Comparison of ENCODE assay signal across 8 cellular contexts in the genomic region with DNA sequence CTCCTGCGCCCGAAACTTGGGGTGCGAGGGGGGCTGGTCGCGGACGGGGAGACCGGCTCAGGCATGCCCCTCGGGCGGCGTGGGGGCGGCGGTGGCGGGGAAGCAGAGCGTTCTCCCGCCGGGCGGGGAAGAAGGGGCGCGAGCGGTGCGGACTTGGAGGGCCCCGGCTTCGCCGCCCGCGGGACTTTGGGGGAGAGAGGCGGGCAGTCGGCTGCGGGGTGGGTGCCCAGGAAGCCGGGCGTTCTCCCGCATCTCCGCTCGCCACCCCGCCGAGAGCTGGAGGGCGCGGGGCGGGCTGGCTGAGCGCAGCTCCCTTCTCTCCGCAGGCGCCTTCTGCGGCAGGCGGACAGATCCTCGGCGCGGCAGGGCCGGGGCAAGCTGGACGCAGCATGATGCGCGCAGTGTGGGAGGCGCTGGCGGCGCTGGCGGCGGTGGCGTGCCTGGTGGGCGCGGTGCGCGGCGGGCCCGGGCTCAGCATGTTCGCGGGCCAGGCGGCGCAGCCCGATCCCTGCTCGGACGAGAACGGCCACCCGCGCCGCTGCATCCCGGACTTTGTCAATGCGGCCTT. TPM values are rescaled to one million over a fixed set of nuclear protein-coding genes. Genes with fewer than 3 reads are reported as not detected.
DNase-seq lines count a peak whose midpoint lies in the region; ATAC-seq and TF ChIP-seq lines count a peak whose summit lies in the region.
"Had no signal": no experiment of that assay in that cellular context is flagged by ENCODE, and none has a peak within 500 bp of the region (broad histone marks: within the 10 kb centered on the region; RNA-seq: fewer than 3 reads in every experiment).

No MANE protein-coding gene starts in this region.

- H3K27me3 ChIP-seq in SJCRH30 (no peaks in the 10 kb centered on the region), endodermal cell (ENCODE audit: control insufficient read depth, insufficient read depth, low read length, poor library complexity, severe bottlenecking) (peaks cover 60% of the 10 kb centered on the region), muscle layer of duodenum (ENCODE audit: low read depth, low read length) (no peaks in the 10 kb centered on the region)

- no peaks in the 10 kb centered on the region for H3K9me3 Mint-ChIP-seq in endodermal cell

- H3K9ac ChIP-seq in endodermal cell (ENCODE audit: extremely low read depth, low read length, poor library complexity, severe bottlenecking): peak overlapping the region; percentile 22

- H3K4me3 ChIP-seq in SJCRH30 (peak overlapping the region; percentile 88), endodermal cell (ENCODE audit: low read length) (peak overlapping the region; percentile 89), muscle layer of duodenum (ENCODE audit: low read depth in 1 of 2, low read length in 2 of 2) (peak overlapping the region; percentile 47 to 92)

- 0 to 4% methylated on average over 10 to 76 of the region's 76 CpGs for WGBS in endodermal cell (ENCODE audit: insufficient coverage in 1 of 2, insufficient read length in 1 of 2), 2 experiments

- H3K27me3 Mint-ChIP-seq in endodermal cell (ENCODE audit: insufficient read depth): peaks cover 55% of the 10 kb centered on the region

- no peaks in the 10 kb centered on the region for H3K36me3 Mint-ChIP-seq in endodermal cell (ENCODE audit: low read depth)

- H3K27ac ChIP-seq in SJCRH30 (no peak overlapping the region), endodermal cell (ENCODE audit: low read depth, low read length) (no peak overlapping the region), muscle layer of duodenum (ENCODE audit: low read length) (no peak overlapping the region)
- H3K27ac ChIP-seq: VCaP had no signal

- no peaks in the 10 kb centered on the region for H3K4me1 ChIP-seq in SJCRH30
- H3K4me1 ChIP-seq in endodermal cell (ENCODE audit: control insufficient read depth, insufficient read depth, low read length): peaks cover 4% of the 10 kb centered on the region
- peaks cover 0 to 38% of the 10 kb centered on the region in 2 donors for H3K4me1 ChIP-seq in muscle layer of duodenum (ENCODE audit: control insufficient read depth in 1 of 2, insufficient read depth in 2 of 2, low read length in 2 of 2)

- peak overlapping the region; percentile 76 for H3K4me3 Mint-ChIP-seq in endodermal cell

- peak; percentile 26 for ATAC-seq in GM19397 (IDR thresholded peaks at IDR 0.05; ENCODE audit: unreplicated experiment)
- no peak for ATAC-seq in GM18511 (IDR thresholded peaks at IDR 0.05; ENCODE audit: unreplicated experiment)
- ATAC-seq in HG03039 (IDR thresholded peaks at IDR 0.05; ENCODE audit: unreplicated experiment): no peak

- TF ChIP-seq CTCF in endodermal cell (conservative IDR thresholded peaks at IDR 0.05): no peak

- DNase-seq in SJCRH30 (no peak), endodermal cell (peak; percentile 84), SK-N-DZ (ENCODE audit: low spot score) (no peak)

- H3K4me1 Mint-ChIP-seq in endodermal cell: peaks cover 29% of the 10 kb centered on the region

- no peaks in the 10 kb centered on the region for H3K36me3 ChIP-seq in SJCRH30
- peaks cover 7% of the 10 kb centered on the region for H3K36me3 ChIP-seq in endodermal cell (ENCODE audit: control insufficient read depth, insufficient read depth, low read length)
- no peaks in the 10 kb centered on the region for H3K36me3 ChIP-seq in muscle layer of duodenum (ENCODE audit: control insufficient read depth in 1 of 2, insufficient read depth in 2 of 2, low read length in 2 of 2)

- H3K9me3 ChIP-seq in SJCRH30 (replicated peaks): no peaks in the 10 kb centered on the region
- H3K9me3 ChIP-seq in endodermal cell (ENCODE audit: control insufficient read depth, low read length): no peaks in the 10 kb centered on the region
- no peaks in the 10 kb centered on the region for H3K9me3 ChIP-seq in muscle layer of duodenum (ENCODE audit: control insufficient read depth in 1 of 2, low read length in 2 of 2)

- no peak overlapping the region for H3K27ac Mint-ChIP-seq in endodermal cell

RNA-seq across cellular contexts. Expression of a gene that starts 0.8 kb away (rescaled TPM):
- total RNA-seq in SJCRH30 (2014; rRNA removed; shearing (Covaris generic)): 10.4 TPM in 2 replicates
- total RNA-seq in endodermal cell: 10 to 100 TPM; 17.0 to 40.4 TPM
- 14.7 TPM for polyA plus RNA-seq in endodermal cell (2013, experiment 1 of 2)
- polyA plus RNA-seq in endodermal cell (2013, experiment 2 of 2): 18.4 TPM
- polyA plus RNA-seq in SK-N-DZ (2014; cell fraction: cytosol; rRNA removed): 0.02 and 0.27 TPM in 2 replicates
- polyA plus RNA-seq in SK-N-DZ (2014; cell fraction: nucleus; rRNA removed): 0.20 and 0.42 TPM in 2 replicates

RNA-seq across cellular contexts. Expression of a gene that starts 56.6 kb away (rescaled TPM):
- total RNA-seq in SJCRH30 (2014; rRNA removed; shearing (Covaris generic)): not detected in 2 replicates
- total RNA-seq in endodermal cell: 10 to 100 TPM; 10.4 to 37.0 TPM
- 8.8 TPM for polyA plus RNA-seq in endodermal cell (2013, experiment 1 of 2)
- 8.0 TPM for polyA plus RNA-seq in endodermal cell (2013, experiment 2 of 2)
- polyA plus RNA-seq in SK-N-DZ (2014; cell fraction: cytosol; rRNA removed): not detected in 2 replicates
- not detected in 2 replicates for polyA plus RNA-seq in SK-N-DZ (2014; cell fraction: nucleus; rRNA removed)

Comparison
In these comparisons a context has a peak if more than half of its experiments do, and no peak if none do; other contexts are left out.
1. RNA of a gene that starts 56.6 kb away (total RNA-seq): 10.4 to 37.0 TPM in endodermal cell; not detected in SJCRH30; every median in the first group is over 10 times any median in the second.
2. Peak in every context shown above with its lines, with median percentiles within 50 percentile points of each other: H3K4me3 ChIP-seq.